8 cellular contexts compared by ENCODE assay signal in genomic region chr1:207828485-207829158, GRCh38.
DNase-seq lines count a peak whose midpoint lies in the region; ATAC-seq, FAIRE-seq and TF ChIP-seq lines count a peak whose summit lies in the region.

No MANE protein-coding gene starts in this region.

- no peaks in the 10 kb centered on the region for H3K9me3 Mint-ChIP-seq in activated CD4-positive, alpha-beta memory T cell treated with anti-CD3 and anti-CD28 coated beads, Interleukin-2, amount 10 ng/mL, durations not matched to agents 7 days and 5 days
- H3K9me3 Mint-ChIP-seq in memory B cell, result peaks cover 2% of the 10 kb centered on the region

- H2BK15ac ChIP-seq in H1 (ENCODE audit: low read length), result no peak overlapping the region

- H3K4me1 Mint-ChIP-seq in activated CD4-positive, alpha-beta memory T cell treated with anti-CD3 and anti-CD28 coated beads, Interleukin-2, amount 10 ng/mL, durations not matched to agents 7 days and 5 days, result peaks cover 97% of the 10 kb centered on the region
- peaks cover 54% of the 10 kb centered on the region for H3K4me1 Mint-ChIP-seq in memory B cell

- peak; percentile 50 for FAIRE-seq in H1 (lab: Jason Lieb, UNC)

- no peak overlapping the region for H3K4me3 Mint-ChIP-seq in activated CD4-positive, alpha-beta memory T cell treated with anti-CD3 and anti-CD28 coated beads, Interleukin-2, amount 10 ng/mL, durations not matched to agents 7 days and 5 days
- H3K4me3 Mint-ChIP-seq in memory B cell, result no peak overlapping the region

- no peak overlapping the region for H4K91ac ChIP-seq in H1 (replicated peaks; ENCODE audit: insufficient read length, low read length)

- no peak overlapping the region for H2BK120ac ChIP-seq in H1 (replicated peaks; ENCODE audit: low read depth, low read length)

- H3K9me3 ChIP-seq in H1 (ENCODE audit: insufficient read depth in 2 of 2, low read depth in 1 of 2, low read length in 1 of 2), result no peaks in the 10 kb centered on the region

- DNase-seq in NK-92 treated with Interleukin-12 subunit alpha and Interleukin-12 subunit beta, amount 100 ng/mL, for 24 hours (lab: John Stamatoyannopoulos, UW), result peak; percentile 11
- DNase-seq in NK-92 (lab: John Stamatoyannopoulos, UW; ENCODE audit: unreplicated experiment), result no peak
- peak; percentile 25 to 66 for DNase-seq in NCI-H524 (lab: John Stamatoyannopoulos, UW)
- DNase-seq in activated CD4-positive, alpha-beta memory T cell treated with anti-CD3 and anti-CD28 coated beads, Interleukin-2, amount 10 ng/mL, durations not matched to agents 7 days and 5 days, result peak; percentile 65
- peak; percentile 63 to 66 for DNase-seq in H1 (ENCODE audit: low read depth in 1 of 2, low spot score in 2 of 2)
- DNase-seq in memory B cell (ENCODE audit: low spot score in 2 of 2), result no peak
- peak; percentile 67 for DNase-seq in stimulated activated CD8-positive, alpha-beta memory T cell treated with anti-CD3 and anti-CD28 coated beads, Interleukin-4, amount 100 ng/mL, for 48 hours

- no peak overlapping the region for H3K18ac ChIP-seq in H1 (ENCODE audit: extremely low read depth, low read length)

- no peak overlapping the region for H2BK5ac ChIP-seq in H1 (ENCODE audit: low read depth, low read length)

- no peak overlapping the region for H3K56ac ChIP-seq in H1 (replicated peaks; ENCODE audit: insufficient read length, low read depth, low read length)

- no peak overlapping the region for H4K8ac ChIP-seq in H1 (ENCODE audit: extremely low read depth, insufficient read depth, low read length)

- H4K20me1 ChIP-seq in H1 (replicated peaks in 1 of 2; ENCODE audit: control insufficient read depth in 1 of 2, insufficient read depth in 2 of 2, low read length in 2 of 2), result peaks cover 0 to 1% of the 10 kb centered on the region in 2 experiments

- no peak overlapping the region for H2AK5ac ChIP-seq in H1 (ENCODE audit: low read depth, low read length)

- H3K36me3 Mint-ChIP-seq in activated CD4-positive, alpha-beta memory T cell treated with anti-CD3 and anti-CD28 coated beads, Interleukin-2, amount 10 ng/mL, durations not matched to agents 7 days and 5 days (ENCODE audit: low read depth), result peaks cover 32% of the 10 kb centered on the region
- H3K36me3 Mint-ChIP-seq in memory B cell, result peaks cover 4% of the 10 kb centered on the region

- peak; percentile 74 to 94 (median 91) for TF ChIP-seq CTCF in H1 (IDR thresholded peaks at IDR 0.05; ENCODE audit: control extremely low read depth in 1 of 3, insufficient read depth in 1 of 3, low read depth in 1 of 3, low read length in 3 of 3)

- H3K4me1 ChIP-seq in H1 (replicated peaks in 1 of 4; ENCODE audit: control insufficient read depth in 3 of 4, insufficient read depth in 4 of 4, low read length in 3 of 4), result no peaks in the 10 kb centered on the region; a peak in 1 of 7 replicates

- H3K79me1 ChIP-seq in H1 (ENCODE audit: low read depth, low read length), result no peaks in the 10 kb centered on the region; the same call in 1 of the 2 replicates

- 28% methylated on average over 2 of the region's 2 CpGs; no CpG with 5 or more reads in 1 of the 2 experiments for WGBS in H1 (ENCODE audit: extremely low coverage in 1 of 2, insufficient coverage in 1 of 2, insufficient read length in 1 of 2, insufficient replicate concordance in 2 of 2, low coverage in 1 of 2, low lambda C conversion rate in 2 of 2, missing lambda C conversion rate in 1 of 2), 2 experiments

- H3K27ac Mint-ChIP-seq in activated CD4-positive, alpha-beta memory T cell treated with anti-CD3 and anti-CD28 coated beads, Interleukin-2, amount 10 ng/mL, durations not matched to agents 7 days and 5 days, result peak overlapping the region; percentile 16
- peak overlapping the region; percentile 62 for H3K27ac Mint-ChIP-seq in memory B cell

- no peaks in the 10 kb centered on the region for H3K23me2 ChIP-seq in H1 (ENCODE audit: low read depth, low read length)

- POLR2A ChIA-PET in activated CD4-positive, alpha-beta memory T cell treated with anti-CD3 and anti-CD28 coated beads, Interleukin-2, amount 10 ng/mL, durations not matched to agents 7 days and 5 days (lab: Charles Lee), result interaction anchor here (1.2 to 2.4 kb wide), 9 partner anchors 10 to 134 kb away, joined by 3 to 18 read pairs (median 6); no protein-coding TSS in a partner anchor
- POLR2A ChIA-PET in H1 (lab: Charles Lee; ENCODE audit: partially characterized antibody), result interaction anchor here (1.0 to 1.1 kb wide), 2 partner anchors 10 to 39 kb away, joined by 3 to 5 read pairs; no protein-coding TSS in a partner anchor

- no peak overlapping the region for H2BK20ac ChIP-seq in H1 (ENCODE audit: low read length)

- no peak for TF ChIP-seq POLR2A in H1 (IDR thresholded peaks at IDR 0.05; ENCODE audit: control extremely low read depth in 1 of 2, low read depth in 2 of 2, low read length in 2 of 2)

- no peaks in the 10 kb centered on the region for H3K36me3 ChIP-seq in H1 (ENCODE audit: control insufficient read depth in 2 of 4, insufficient read depth in 4 of 4, low read length in 3 of 4)

- H2AFZ ChIP-seq in H1 (ENCODE audit: low read length), result no peak overlapping the region

- H2BK12ac ChIP-seq in H1 (ENCODE audit: low read depth, low read length), result no peak overlapping the region

- H3K27me3 ChIP-seq in H1 (replicated peaks in 1 of 4; ENCODE audit: control insufficient read depth in 3 of 4, extremely low read depth in 1 of 4, insufficient read depth in 3 of 4, low read length in 3 of 4), result no peaks in the 10 kb centered on the region

- no peak for TF ChIP-seq EP300 in H1 (IDR thresholded peaks at IDR 0.05; ENCODE audit: borderline replicate concordance in 1 of 2, low read depth in 2 of 2, low read length in 2 of 2)

- no peaks in the 10 kb centered on the region for H3K27me3 Mint-ChIP-seq in activated CD4-positive, alpha-beta memory T cell treated with anti-CD3 and anti-CD28 coated beads, Interleukin-2, amount 10 ng/mL, durations not matched to agents 7 days and 5 days
- no peaks in the 10 kb centered on the region for H3K27me3 Mint-ChIP-seq in memory B cell

- TF ChIP-seq RAD21 in H1 (IDR thresholded peaks at IDR 0.05 in 1 of 2, conservative IDR thresholded peaks at IDR 0.05 in 1 of 2; ENCODE audit: low read depth in 2 of 2, low read length in 2 of 2), result peak; percentile 88 to 92

- CTCF ChIA-PET in activated CD4-positive, alpha-beta memory T cell treated with anti-CD3 and anti-CD28 coated beads, Interleukin-2, amount 10 ng/mL, durations not matched to agents 7 days and 5 days (lab: Charles Lee), result interaction anchor here (1.0 to 12.4 kb wide), 10 partner anchors 11 to 135 kb away, joined by 3 to 297 read pairs (median 10); no protein-coding TSS in a partner anchor
- CTCF ChIA-PET in H1 (lab: Charles Lee; ENCODE audit: partially characterized antibody), result interaction anchor here (0.7 to 12.1 kb wide), 21 partner anchors 10 to 323 kb away, joined by 3 to 113 read pairs (median 7); no protein-coding TSS in a partner anchor

- no peak overlapping the region for H3K14ac ChIP-seq in H1 (ENCODE audit: insufficient read length)

- no peak overlapping the region for H3K4me3 ChIP-seq in H1 (ENCODE audit: extremely low read depth in 1 of 4, insufficient read depth in 2 of 4, low read depth in 3 of 4, low read length in 4 of 4)

- H3K79me2 ChIP-seq in H1 (ENCODE audit: control insufficient read depth in 1 of 2, insufficient read depth in 2 of 2, low read length in 2 of 2), result no peaks in the 10 kb centered on the region

- H3K9ac ChIP-seq in H1 (replicated peaks in 1 of 4; ENCODE audit: extremely low read depth in 1 of 4, low read depth in 3 of 4, low read length in 3 of 4), result no peak overlapping the region

- H3K27ac ChIP-seq in H1 (ENCODE audit: low read depth, low read length), result no peak overlapping the region

- no peak overlapping the region for H3K23ac ChIP-seq in H1 (ENCODE audit: insufficient read length)

- H4K5ac ChIP-seq in H1 (ENCODE audit: insufficient read length, low read depth, low read length), result no peak overlapping the region

- H3K4me2 ChIP-seq in H1 (ENCODE audit: insufficient read depth in 1 of 2, low read depth in 2 of 2, low read length in 2 of 2), result no peak overlapping the region

- ATAC-seq in HG03095 (IDR thresholded peaks at IDR 0.05; ENCODE audit: unreplicated experiment) (peak; percentile 18), memory B cell (ENCODE audit: low read depth) (peak; percentile 14)

- H3K4ac ChIP-seq in H1 (replicated peaks; ENCODE audit: insufficient read length, low read depth, low read length), result no peak overlapping the region

TF ChIP-seq in H1, 55 proteins besides CTCF, POLR2A, EP300 and RAD21:
- TF ChIP-seq MAX (IDR thresholded peaks at IDR 0.05) (peak; percentile 94), CTBP2 (IDR thresholded peaks at IDR 0.05; ENCODE audit: borderline replicate concordance, insufficient read depth, insufficient read length, low read length) (no peak)
- TF ChIP-seq, protein P1, sequence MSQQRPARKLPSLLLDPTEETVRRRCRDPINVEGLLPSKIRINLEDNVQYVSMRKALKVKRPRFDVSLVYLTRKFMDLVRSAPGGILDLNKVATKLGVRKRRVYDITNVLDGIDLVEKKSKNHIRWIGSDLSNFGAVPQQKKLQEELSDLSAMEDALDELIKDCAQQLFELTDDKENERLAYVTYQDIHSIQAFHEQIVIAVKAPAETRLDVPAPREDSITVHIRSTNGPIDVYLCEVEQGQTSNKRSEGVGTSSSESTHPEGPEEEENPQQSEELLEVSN (IDR thresholded peaks at IDR 0.05), result peak; percentile 79

Comparison
In these comparisons a context has a peak if more than half of its experiments do, and no peak if none do; other contexts are left out.
1. DNase-seq: peak in NK-92 treated with Interleukin-12 subunit alpha and Interleukin-12 subunit beta, amount 100 ng/mL, for 24 hours (single experiment), NCI-H524 (2 of 2), activated CD4-positive, alpha-beta memory T cell treated with anti-CD3 and anti-CD28 coated beads, Interleukin-2, amount 10 ng/mL, durations not matched to agents 7 days and 5 days (single experiment), H1 (2 of 2) and stimulated activated CD8-positive, alpha-beta memory T cell treated with anti-CD3 and anti-CD28 coated beads, Interleukin-4, amount 100 ng/mL, for 48 hours (single experiment); none in NK-92 (single experiment) and memory B cell (0 of 2).